ENCODE assay signal across 26 cellular contexts in the genomic region with DNA sequence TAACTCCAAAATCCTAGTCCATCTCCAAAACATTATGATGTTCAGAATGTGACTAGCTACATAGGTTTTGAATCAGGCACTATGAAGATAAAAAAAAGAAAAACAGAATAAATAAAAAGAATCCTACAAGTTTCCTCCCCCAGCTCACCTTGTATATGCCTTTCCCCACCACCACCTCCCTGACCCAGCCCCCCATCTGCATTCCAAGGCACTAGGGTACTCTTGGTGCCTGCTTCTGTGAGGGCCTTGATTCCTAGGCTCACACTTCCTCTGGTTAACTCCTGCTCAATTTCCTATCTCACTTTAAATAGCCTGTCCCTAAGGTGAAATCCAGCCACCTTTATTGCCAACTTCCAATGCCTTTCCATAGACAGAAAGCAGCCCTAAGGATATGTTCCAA.
"Had no signal": no experiment of that assay in that cellular context is flagged by ENCODE, and none has a peak within 500 bp of the region (broad histone marks: within the 10 kb centered on the region; RNA-seq: fewer than 3 reads in every experiment).

No MANE protein-coding gene starts in this region.

- H3K4me3 Mint-ChIP-seq: dendritic cell treated with granulocyte-macrophage colony-stimulating factor and Interleukin-4, amounts not matched to agents 40 ng/mL and 50 ng/mL, for 4 days; naive thymus-derived CD4-positive, alpha-beta T cell; nephron; neural progenitor cell; stimulated activated effector memory CD8-positive, alpha-beta T cell treated with anti-CD3 and anti-CD28 coated beads, Interleukin-12 subunit alpha, Interleukin-12 subunit beta, amount 100 ng/mL, for 72 hours had no signal

- H3K27me3 Mint-ChIP-seq: dendritic cell treated with granulocyte-macrophage colony-stimulating factor and Interleukin-4, amounts not matched to agents 40 ng/mL and 50 ng/mL, for 4 days; naive thymus-derived CD4-positive, alpha-beta T cell had no signal

- H2AFZ ChIP-seq: hepatocyte, neural progenitor cell had no signal

- H3K4me2 ChIP-seq: hepatocyte, neural progenitor cell had no signal

- H3K27me3 ChIP-seq: esophagus muscularis mucosa, foreskin keratinocyte, gastroesophageal sphincter, heart left ventricle, hepatocyte, neural progenitor cell, sigmoid colon, stomach, thyroid gland, vagina had no signal

- H3K27ac Mint-ChIP-seq: dendritic cell treated with granulocyte-macrophage colony-stimulating factor and Interleukin-4, amounts not matched to agents 40 ng/mL and 50 ng/mL, for 4 days; naive thymus-derived CD4-positive, alpha-beta T cell; nephron; neural progenitor cell; stimulated activated effector memory CD8-positive, alpha-beta T cell treated with anti-CD3 and anti-CD28 coated beads, Interleukin-12 subunit alpha, Interleukin-12 subunit beta, amount 100 ng/mL, for 72 hours had no signal

- H3K36me3 ChIP-seq: colonic mucosa, esophagus muscularis mucosa, gastroesophageal sphincter, heart left ventricle, neural progenitor cell, sigmoid colon, stomach, thyroid gland, vagina had no signal

- H3K9me3 Mint-ChIP-seq: dendritic cell treated with granulocyte-macrophage colony-stimulating factor and Interleukin-4, amounts not matched to agents 40 ng/mL and 50 ng/mL, for 4 days; nephron; neural progenitor cell had no signal

- H3K36me3 Mint-ChIP-seq: naive thymus-derived CD4-positive, alpha-beta T cell; neural progenitor cell; stimulated activated effector memory CD8-positive, alpha-beta T cell treated with anti-CD3 and anti-CD28 coated beads, Interleukin-12 subunit alpha, Interleukin-12 subunit beta, amount 100 ng/mL, for 72 hours had no signal

- ATAC-seq: foreskin keratinocyte; gastroesophageal sphincter; heart left ventricle; left lobe of liver; naive thymus-derived CD4-positive, alpha-beta T cell; psoas muscle; right cardiac atrium; stimulated activated effector memory CD8-positive, alpha-beta T cell treated with anti-CD3 and anti-CD28 coated beads, Interleukin-12 subunit alpha, Interleukin-12 subunit beta, amount 100 ng/mL, for 72 hours had no signal

- H3K79me2 ChIP-seq: hepatocyte had no signal

- H3K4me1 ChIP-seq: colonic mucosa, esophagus muscularis mucosa, foreskin keratinocyte, gastroesophageal sphincter, heart left ventricle, psoas muscle, sigmoid colon, stomach, thyroid gland, vagina had no signal

- H3K9ac ChIP-seq: neural progenitor cell had no signal

- H3K27ac ChIP-seq: colonic mucosa, esophagus muscularis mucosa, foreskin keratinocyte, gastroesophageal sphincter, heart left ventricle, hepatocyte, neural progenitor cell, psoas muscle, sigmoid colon, stomach, thyroid gland, vagina had no signal

- DNase-seq: colonic mucosa; effector CD8-positive, alpha-beta T cell; foreskin keratinocyte; heart left ventricle; kidney; mesenchymal stem cell; midbrain; naive thymus-derived CD4-positive, alpha-beta T cell; psoas muscle; right cardiac atrium; sigmoid colon; stimulated activated CD4-positive, alpha-beta T cell treated with anti-CD3 and anti-CD28 coated beads, Interleukin-2, amount 100 ng/mL, for 24 hours; stimulated activated CD4-positive, alpha-beta T cell treated with anti-CD3 and anti-CD28 coated beads, Interleukin-4, amount 100 ng/mL, for 24 hours; stimulated activated naive CD4-positive, alpha-beta T cell treated with Interleukin-2 at 50 U/mL for 16 hours; stomach; thyroid gland; trophoblast cell had no signal

- H3K9me3 ChIP-seq: colonic mucosa, gastroesophageal sphincter, heart left ventricle, psoas muscle, sigmoid colon, stomach, thyroid gland, vagina had no signal

- H3K4me3 ChIP-seq: colonic mucosa, esophagus muscularis mucosa, gastroesophageal sphincter, heart left ventricle, hepatocyte, neural progenitor cell, psoas muscle, sigmoid colon, stomach, thyroid gland, vagina had no signal

- H3K4me1 Mint-ChIP-seq: naive thymus-derived CD4-positive, alpha-beta T cell; stimulated activated effector memory CD8-positive, alpha-beta T cell treated with anti-CD3 and anti-CD28 coated beads, Interleukin-12 subunit alpha, Interleukin-12 subunit beta, amount 100 ng/mL, for 72 hours had no signal
